8 cellular contexts compared by ENCODE assay signal in genomic region chrX:104195489-104196084, GRCh38. TPM values are rescaled to one million over a fixed set of nuclear protein-coding genes. Genes with fewer than 3 reads are reported as not detected.
A peak's percentile ranks its signal among the peaks of the same experiment; 100 is the strongest.
DNase-seq lines count a peak whose midpoint lies in the region; ATAC-seq, FAIRE-seq and TF ChIP-seq lines count a peak whose summit lies in the region.

No MANE protein-coding gene starts in this region.

- no peak overlapping the region for H3K4me2 ChIP-seq in astrocyte (ENCODE audit: low read length)

- TF ChIP-seq CTCF in astrocyte (IDR thresholded peaks at IDR 0.05; ENCODE audit: insufficient read depth, low read depth, low read length) = peak; percentile 59
- TF ChIP-seq CTCF in kidney epithelial cell (IDR thresholded peaks at IDR 0.05; ENCODE audit: insufficient read depth, low read length, poor library complexity, severe bottlenecking) = peak; percentile 86

- H3K9ac ChIP-seq in astrocyte (ENCODE audit: low read length) = no peak overlapping the region

- H3K27me3 Mint-ChIP-seq in astrocyte (ENCODE audit: low read depth, unreplicated experiment) = no peaks in the 10 kb centered on the region

- peak; percentile 72 for DNase-seq in DMS 273 (lab: John Stamatoyannopoulos, UW; ENCODE audit: unreplicated experiment)
- no peak for DNase-seq in DMS 273 treated with DMSO at 0.1 percent for 48 hours (lab: John Stamatoyannopoulos, UW)
- peak; percentile 31 to 43 for DNase-seq in Kasumi-1 (lab: John Stamatoyannopoulos, UW)
- no peak for DNase-seq in astrocyte (ENCODE audit: low read depth)
- no peak for DNase-seq in kidney epithelial cell (ENCODE audit: low read depth)

- no peaks in the 10 kb centered on the region for H4K20me1 ChIP-seq in astrocyte (ENCODE audit: insufficient read depth, low read length)

- no peak overlapping the region for H3K27ac ChIP-seq in astrocyte (ENCODE audit: low read depth, low read length)

- H3K27me3 ChIP-seq in astrocyte (ENCODE audit: insufficient read depth, low read length) (no peaks in the 10 kb centered on the region), kidney epithelial cell (ENCODE audit: control insufficient read depth, insufficient read depth, low read length) (no peaks in the 10 kb centered on the region)

- H3K27ac Mint-ChIP-seq in astrocyte (ENCODE audit: unreplicated experiment) = no peak overlapping the region

- no peak overlapping the region for H2AFZ ChIP-seq in astrocyte (ENCODE audit: low read depth, low read length)

- FAIRE-seq in astrocyte (lab: Jason Lieb, UNC) = peak; percentile 97

- H3K4me3 ChIP-seq in astrocyte (ENCODE audit: insufficient read depth, low read depth, low read length) (no peak overlapping the region), kidney epithelial cell (ENCODE audit: low read depth, low read length) (no peak overlapping the region)

- H3K9me3 Mint-ChIP-seq in astrocyte (ENCODE audit: unreplicated experiment) = no peaks in the 10 kb centered on the region

- H3K9me3 ChIP-seq in astrocyte (ENCODE audit: insufficient read depth, low read depth, low read length) = no peaks in the 10 kb centered on the region

- H3K79me2 ChIP-seq in astrocyte (ENCODE audit: insufficient read depth, low read length) = no peaks in the 10 kb centered on the region

- ATAC-seq in GM19395 (IDR thresholded peaks at IDR 0.05; ENCODE audit: unreplicated experiment) (peak; percentile 76), HG03280 (IDR thresholded peaks at IDR 0.05; ENCODE audit: unreplicated experiment) (no peak), HG02981 (IDR thresholded peaks at IDR 0.05; ENCODE audit: unreplicated experiment) (no peak)

- peaks cover 4% of the 10 kb centered on the region for H3K4me1 Mint-ChIP-seq in astrocyte (ENCODE audit: low read depth, unreplicated experiment)

- no peaks in the 10 kb centered on the region for H3K36me3 ChIP-seq in astrocyte (ENCODE audit: insufficient read depth, low read length)
- no peaks in the 10 kb centered on the region for H3K36me3 ChIP-seq in kidney epithelial cell (ENCODE audit: control insufficient read depth, insufficient read depth, low read length)

- H3K4me1 ChIP-seq in astrocyte (ENCODE audit: insufficient read depth, low read length) = peaks cover 2% of the 10 kb centered on the region

- no peaks in the 10 kb centered on the region for H3K36me3 Mint-ChIP-seq in astrocyte (ENCODE audit: low read depth, unreplicated experiment)

- no peak overlapping the region for H3K4me3 Mint-ChIP-seq in astrocyte (ENCODE audit: unreplicated experiment)

RNA-seq across cellular contexts. Expression of gene FAM199X, which starts 29.3 kb away (rescaled TPM):
- total RNA-seq in astrocyte (27.5 and 28.8 TPM in 2 replicates), kidney epithelial cell (22.8 and 25.1 TPM in 2 replicates)

RNA-seq across cellular contexts. Expression of gene SLC25A53, which starts 38.8 kb away (rescaled TPM):
- 5.0 and 5.3 TPM in 2 replicates for total RNA-seq in astrocyte
- 3.4 and 7.7 TPM in 2 replicates for total RNA-seq in kidney epithelial cell

RNA-seq across cellular contexts. Expression of gene ESX1, which starts 59.1 kb away (rescaled TPM):
- total RNA-seq in astrocyte (0.48 and 0.84 TPM in 2 replicates), kidney epithelial cell (not detected in 2 replicates)

Comparison
In these comparisons a context has a peak if more than half of its experiments do, and no peak if none do; other contexts are left out.
1. DNase-seq: peak in DMS 273 (single experiment) and Kasumi-1 (2 of 2); none in DMS 273 treated with DMSO at 0.1 percent for 48 hours (single experiment), astrocyte (single experiment) and kidney epithelial cell (single experiment).